ENCODE assay signal across 8 cellular contexts in the genomic region with DNA sequence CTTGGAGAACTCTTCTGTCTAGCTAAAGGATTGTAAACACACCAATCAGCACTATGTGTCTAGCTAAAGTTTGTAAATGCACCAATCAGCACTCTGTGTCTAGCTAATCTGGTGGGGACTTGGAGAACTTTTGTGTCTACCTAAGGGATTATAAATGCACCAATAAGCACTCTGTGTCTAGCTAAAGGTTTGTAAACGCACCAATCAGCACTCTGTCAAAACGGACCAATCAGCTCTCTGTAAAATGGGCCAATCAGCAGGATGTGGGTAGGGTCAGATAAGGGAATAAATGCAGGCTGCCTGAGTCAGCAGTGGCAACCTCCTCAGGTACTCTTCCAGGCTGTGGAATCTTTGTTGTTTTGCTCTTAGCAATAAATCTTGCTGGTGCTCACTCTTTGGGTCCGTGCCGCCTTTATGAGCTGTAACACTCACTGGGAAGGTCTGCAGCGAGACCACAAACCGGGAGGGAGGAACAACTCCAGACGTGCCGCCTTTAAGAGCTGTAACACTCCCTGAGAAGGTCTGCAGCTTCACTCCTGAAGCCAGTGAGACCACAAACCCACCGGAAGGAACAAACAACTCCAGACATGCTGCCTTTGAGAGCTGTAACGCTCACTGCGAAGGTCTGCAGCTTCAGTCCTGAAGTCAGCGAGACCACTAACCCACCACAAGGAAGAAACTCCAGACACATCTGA. TPM values are rescaled to one million over a fixed set of nuclear protein-coding genes. Genes with fewer than 3 reads are reported as not detected.
"Had no signal": no experiment of that assay in that cellular context is flagged by ENCODE, and none has a peak within 500 bp of the region (broad histone marks: within the 10 kb centered on the region; RNA-seq: fewer than 3 reads in every experiment).

No MANE protein-coding gene starts in this region.

RNA-seq across cellular contexts. Expression of a gene that starts 40.4 kb away (rescaled TPM):
- total RNA-seq: activated CD8-positive, alpha-beta memory T cell treated with anti-CD3 and anti-CD28 coated beads for 36 hours; kidney epithelial cell; left ventricle myocardium inferior; mammary epithelial cell; myocyte; osteocyte; right atrium auricular region had no signal
- polyA plus RNA-seq: aorta, mammary epithelial cell had no signal
